Comparison of ENCODE assay signal across 1 cellular context in the genomic region with DNA sequence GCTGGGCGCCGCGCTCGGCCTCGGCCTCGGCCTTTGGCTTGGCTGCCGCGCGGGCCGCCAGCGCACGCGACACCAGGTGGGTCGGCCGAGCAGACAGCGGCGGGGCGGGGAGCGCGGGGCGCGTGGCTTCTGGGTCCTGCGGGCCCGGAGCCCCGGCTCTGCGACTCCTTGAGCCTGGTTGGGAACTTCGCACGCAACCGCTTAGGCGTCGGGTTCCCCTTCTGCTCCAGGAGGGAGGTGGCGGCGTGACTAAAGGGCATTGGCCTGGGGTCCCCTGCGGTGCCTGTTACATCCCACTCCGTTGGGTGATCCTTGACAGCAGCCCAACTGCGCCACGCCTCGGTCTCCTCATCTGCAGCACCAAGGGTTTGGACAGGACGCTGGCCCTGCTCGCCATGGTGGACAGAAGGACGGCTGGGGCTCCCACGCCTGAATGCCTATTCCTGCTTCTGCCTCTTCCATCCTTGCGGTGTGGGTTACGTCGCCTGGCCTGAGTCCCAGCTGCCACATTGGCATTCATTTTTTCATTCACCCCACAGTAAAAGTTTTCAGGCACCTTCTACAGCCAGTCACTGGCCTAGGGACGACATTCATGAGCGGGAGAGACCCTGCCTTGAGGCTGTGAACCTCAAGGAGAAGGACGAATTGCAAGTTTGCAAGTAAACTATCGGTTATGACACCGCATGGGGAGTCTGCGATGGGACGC.
TF ChIP-seq lines count a peak whose summit lies in the region.

No MANE protein-coding gene starts in this region.

TF ChIP-seq in WTC11, 78 proteins besides CTCF, POLR2A, EP300 and RAD21 (continued from another document):
- TF ChIP-seq, protein P1, sequence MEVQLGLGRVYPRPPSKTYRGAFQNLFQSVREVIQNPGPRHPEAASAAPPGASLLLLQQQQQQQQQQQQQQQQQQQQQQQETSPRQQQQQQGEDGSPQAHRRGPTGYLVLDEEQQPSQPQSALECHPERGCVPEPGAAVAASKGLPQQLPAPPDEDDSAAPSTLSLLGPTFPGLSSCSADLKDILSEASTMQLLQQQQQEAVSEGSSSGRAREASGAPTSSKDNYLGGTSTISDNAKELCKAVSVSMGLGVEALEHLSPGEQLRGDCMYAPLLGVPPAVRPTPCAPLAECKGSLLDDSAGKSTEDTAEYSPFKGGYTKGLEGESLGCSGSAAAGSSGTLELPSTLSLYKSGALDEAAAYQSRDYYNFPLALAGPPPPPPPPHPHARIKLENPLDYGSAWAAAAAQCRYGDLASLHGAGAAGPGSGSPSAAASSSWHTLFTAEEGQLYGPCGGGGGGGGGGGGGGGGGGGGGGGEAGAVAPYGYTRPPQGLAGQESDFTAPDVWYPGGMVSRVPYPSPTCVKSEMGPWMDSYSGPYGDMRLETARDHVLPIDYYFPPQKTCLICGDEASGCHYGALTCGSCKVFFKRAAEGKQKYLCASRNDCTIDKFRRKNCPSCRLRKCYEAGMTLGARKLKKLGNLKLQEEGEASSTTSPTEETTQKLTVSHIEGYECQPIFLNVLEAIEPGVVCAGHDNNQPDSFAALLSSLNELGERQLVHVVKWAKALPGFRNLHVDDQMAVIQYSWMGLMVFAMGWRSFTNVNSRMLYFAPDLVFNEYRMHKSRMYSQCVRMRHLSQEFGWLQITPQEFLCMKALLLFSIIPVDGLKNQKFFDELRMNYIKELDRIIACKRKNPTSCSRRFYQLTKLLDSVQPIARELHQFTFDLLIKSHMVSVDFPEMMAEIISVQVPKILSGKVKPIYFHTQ (CRISPR knock-in tag; IDR thresholded peaks at IDR 0.05), result no peak
- TF ChIP-seq, protein P2, sequence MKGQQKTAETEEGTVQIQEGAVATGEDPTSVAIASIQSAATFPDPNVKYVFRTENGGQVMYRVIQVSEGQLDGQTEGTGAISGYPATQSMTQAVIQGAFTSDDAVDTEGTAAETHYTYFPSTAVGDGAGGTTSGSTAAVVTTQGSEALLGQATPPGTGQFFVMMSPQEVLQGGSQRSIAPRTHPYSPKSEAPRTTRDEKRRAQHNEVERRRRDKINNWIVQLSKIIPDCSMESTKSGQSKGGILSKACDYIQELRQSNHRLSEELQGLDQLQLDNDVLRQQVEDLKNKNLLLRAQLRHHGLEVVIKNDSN (CRISPR knock-in tag; IDR thresholded peaks at IDR 0.05), result no peak
- TF ChIP-seq ZNF281 (CRISPR knock-in tag; IDR thresholded peaks at IDR 0.05) (no peak), E2F4 (CRISPR knock-in tag; IDR thresholded peaks at IDR 0.05; ENCODE audit: borderline replicate concordance, low read depth) (0 out of 2 replicates have a peak, but pooled peaks have one; percentile 39), ESRRA (CRISPR knock-in tag; IDR thresholded peaks at IDR 0.05; ENCODE audit: borderline replicate concordance) (0 out of 2 replicates have a peak, but pooled peaks have one; percentile 47), FOXK1 (CRISPR knock-in tag; IDR thresholded peaks at IDR 0.05) (0 out of 2 replicates have a peak, but pooled peaks have one; percentile 10), MAX (CRISPR knock-in tag; IDR thresholded peaks at IDR 0.05) (no peak), SMAD4 (CRISPR knock-in tag; IDR thresholded peaks at IDR 0.05) (no peak), ETV6 (CRISPR knock-in tag; IDR thresholded peaks at IDR 0.05) (peak; percentile 43; the same call in 1 of the 2 replicates), ZNF317 (CRISPR knock-in tag; IDR thresholded peaks at IDR 0.05; ENCODE audit: borderline replicate concordance, low read depth) (no peak), KAT7 (CRISPR knock-in tag; IDR thresholded peaks at IDR 0.05; ENCODE audit: borderline replicate concordance) (0 out of 2 replicates have a peak, but pooled peaks have one; percentile 32)
- TF ChIP-seq, protein P3, sequence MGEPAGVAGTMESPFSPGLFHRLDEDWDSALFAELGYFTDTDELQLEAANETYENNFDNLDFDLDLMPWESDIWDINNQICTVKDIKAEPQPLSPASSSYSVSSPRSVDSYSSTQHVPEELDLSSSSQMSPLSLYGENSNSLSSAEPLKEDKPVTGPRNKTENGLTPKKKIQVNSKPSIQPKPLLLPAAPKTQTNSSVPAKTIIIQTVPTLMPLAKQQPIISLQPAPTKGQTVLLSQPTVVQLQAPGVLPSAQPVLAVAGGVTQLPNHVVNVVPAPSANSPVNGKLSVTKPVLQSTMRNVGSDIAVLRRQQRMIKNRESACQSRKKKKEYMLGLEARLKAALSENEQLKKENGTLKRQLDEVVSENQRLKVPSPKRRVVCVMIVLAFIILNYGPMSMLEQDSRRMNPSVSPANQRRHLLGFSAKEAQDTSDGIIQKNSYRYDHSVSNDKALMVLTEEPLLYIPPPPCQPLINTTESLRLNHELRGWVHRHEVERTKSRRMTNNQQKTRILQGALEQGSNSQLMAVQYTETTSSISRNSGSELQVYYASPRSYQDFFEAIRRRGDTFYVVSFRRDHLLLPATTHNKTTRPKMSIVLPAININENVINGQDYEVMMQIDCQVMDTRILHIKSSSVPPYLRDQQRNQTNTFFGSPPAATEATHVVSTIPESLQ (CRISPR knock-in tag; IDR thresholded peaks at IDR 0.05), result no peak
- TF ChIP-seq, protein P4, sequence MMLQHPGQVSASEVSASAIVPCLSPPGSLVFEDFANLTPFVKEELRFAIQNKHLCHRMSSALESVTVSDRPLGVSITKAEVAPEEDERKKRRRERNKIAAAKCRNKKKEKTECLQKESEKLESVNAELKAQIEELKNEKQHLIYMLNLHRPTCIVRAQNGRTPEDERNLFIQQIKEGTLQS (CRISPR knock-in tag; conservative IDR thresholded peaks at IDR 0.05), result no peak
- TF ChIP-seq, protein P5, sequence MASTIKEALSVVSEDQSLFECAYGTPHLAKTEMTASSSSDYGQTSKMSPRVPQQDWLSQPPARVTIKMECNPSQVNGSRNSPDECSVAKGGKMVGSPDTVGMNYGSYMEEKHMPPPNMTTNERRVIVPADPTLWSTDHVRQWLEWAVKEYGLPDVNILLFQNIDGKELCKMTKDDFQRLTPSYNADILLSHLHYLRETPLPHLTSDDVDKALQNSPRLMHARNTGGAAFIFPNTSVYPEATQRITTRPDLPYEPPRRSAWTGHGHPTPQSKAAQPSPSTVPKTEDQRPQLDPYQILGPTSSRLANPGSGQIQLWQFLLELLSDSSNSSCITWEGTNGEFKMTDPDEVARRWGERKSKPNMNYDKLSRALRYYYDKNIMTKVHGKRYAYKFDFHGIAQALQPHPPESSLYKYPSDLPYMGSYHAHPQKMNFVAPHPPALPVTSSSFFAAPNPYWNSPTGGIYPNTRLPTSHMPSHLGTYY (CRISPR knock-in tag; IDR thresholded peaks at IDR 0.05), result no peak
- TF ChIP-seq, protein P6, sequence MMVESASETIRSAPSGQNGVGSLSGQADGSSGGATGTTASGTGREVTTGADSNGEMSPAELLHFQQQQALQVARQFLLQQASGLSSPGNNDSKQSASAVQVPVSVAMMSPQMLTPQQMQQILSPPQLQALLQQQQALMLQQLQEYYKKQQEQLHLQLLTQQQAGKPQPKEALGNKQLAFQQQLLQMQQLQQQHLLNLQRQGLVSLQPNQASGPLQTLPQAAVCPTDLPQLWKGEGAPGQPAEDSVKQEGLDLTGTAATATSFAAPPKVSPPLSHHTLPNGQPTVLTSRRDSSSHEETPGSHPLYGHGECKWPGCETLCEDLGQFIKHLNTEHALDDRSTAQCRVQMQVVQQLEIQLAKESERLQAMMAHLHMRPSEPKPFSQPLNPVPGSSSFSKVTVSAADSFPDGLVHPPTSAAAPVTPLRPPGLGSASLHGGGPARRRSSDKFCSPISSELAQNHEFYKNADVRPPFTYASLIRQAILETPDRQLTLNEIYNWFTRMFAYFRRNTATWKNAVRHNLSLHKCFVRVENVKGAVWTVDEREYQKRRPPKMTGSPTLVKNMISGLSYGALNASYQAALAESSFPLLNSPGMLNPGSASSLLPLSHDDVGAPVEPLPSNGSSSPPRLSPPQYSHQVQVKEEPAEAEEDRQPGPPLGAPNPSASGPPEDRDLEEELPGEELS (CRISPR knock-in tag; IDR thresholded peaks at IDR 0.05), result peak; percentile 48; the same call in 1 of the 2 replicates
